8 cellular contexts compared by ENCODE assay signal in the genomic region with DNA sequence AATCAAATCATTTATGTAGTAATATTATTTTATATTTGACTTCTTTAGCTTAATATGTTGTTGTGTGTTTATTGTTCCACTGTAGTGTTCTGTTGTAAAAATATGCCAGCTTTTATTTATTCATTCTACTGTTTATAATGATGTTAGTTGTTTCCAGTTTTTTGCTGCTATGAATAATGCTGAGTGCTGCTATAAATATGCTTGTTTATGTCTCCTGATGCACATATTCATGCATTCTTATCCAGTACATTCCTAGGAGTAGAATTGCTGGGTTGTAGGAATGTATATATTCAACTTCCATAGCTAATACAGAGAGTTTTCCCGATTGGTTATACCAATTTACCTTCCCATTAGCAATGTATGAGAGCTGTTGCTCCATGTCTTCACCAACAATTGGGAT.
"Had no signal": no experiment of that assay in that cellular context is flagged by ENCODE, and none has a peak within 500 bp of the region (broad histone marks: within the 10 kb centered on the region; RNA-seq: fewer than 3 reads in every experiment).

No MANE protein-coding gene starts in this region.

- H3K4me2 ChIP-seq: GM23338 had no signal

- DNase-seq: H9, HFFc6, KG1 had no signal

- H3K4me3 ChIP-seq: GM23338 had no signal

- ATAC-seq: GM23338, HCT116 had no signal

- FAIRE-seq: H1, H54 had no signal

- H3K27ac ChIP-seq: HL-60 had no signal
